In genomic region chr1:111139956-111140679, GRCh38 we compare ENCODE assay signal across 8 cellular contexts. TPM values are rescaled to one million over a fixed set of nuclear protein-coding genes. Genes with fewer than 3 reads are reported as not detected.
DNase-seq lines count a peak whose midpoint lies in the region; ATAC-seq and TF ChIP-seq lines count a peak whose summit lies in the region.

Gene CEPT1 (plus strand): TSS chr1:111140223. CDS start chr1:111147715, 7,492 bp downstream.
Gene DRAM2 (minus strand): TSS chr1:111140093. CDS start chr1:111131554, 8,539 bp downstream.

- peaks cover 21% of the 10 kb centered on the region for H3K36me3 Mint-ChIP-seq in brain

- H3K27me3 Mint-ChIP-seq in brain, result peaks cover 14% of the 10 kb centered on the region

- peak; percentile 62 for ATAC-seq in HG03066 (IDR thresholded peaks at IDR 0.05; ENCODE audit: low read depth, unreplicated experiment)
- ATAC-seq in gastrocnemius medialis, result peak; percentile 93 to 96

- DNase-seq in 8988T (peak; percentile 61), NCI-H2107 treated with DMSO at 0.1 percent for 48 hours (lab: John Stamatoyannopoulos, UW; ENCODE audit: unreplicated experiment) (peak; percentile 73), UCSD-AML1 (lab: John Stamatoyannopoulos, UW; ENCODE audit: unreplicated experiment) (peak; percentile 91), gastrocnemius medialis (peak; percentile 94)

- peak; percentile 85 for TF ChIP-seq POLR2A in GM18526 (IDR thresholded peaks at IDR 0.05; ENCODE audit: extremely low read depth, insufficient read length)
- TF ChIP-seq POLR2A in gastrocnemius medialis (IDR thresholded peaks at IDR 0.05), result peak; percentile 58 to 69

- H3K9me3 ChIP-seq in gastrocnemius medialis, result no peaks in the 10 kb centered on the region

- H3K4me1 Mint-ChIP-seq in brain, result peaks cover 59% of the 10 kb centered on the region

- intact Hi-C loops in gastrocnemius medialis (cut with DNase I; ENCODE audit: low total_unique reads), result loop anchor here (5.0 to 10.0 kb wide), 3 partner anchors 178 to 625 kb away; partner anchors contain the start of genes ATP5PB, LRIF1 and WDR77

- H3K4me3 ChIP-seq in iPS-11a (ENCODE audit: low read depth, low read length), result peak within 1 kb of the TSS; percentile 90
- H3K4me3 ChIP-seq in gastrocnemius medialis, result peak within 1 kb of the TSS; percentile 92 to 99 (median 96)

- peak within 1 kb of the TSS; percentile 96 to 100 (median 99) for H3K4me3 Mint-ChIP-seq in brain

- no peaks in the 10 kb centered on the region for H3K27me3 ChIP-seq in gastrocnemius medialis

- TF ChIP-seq CTCF in brain (conservative IDR thresholded peaks at IDR 0.05) (no peak), gastrocnemius medialis (IDR thresholded peaks at IDR 0.05 in 4 of 5, conservative IDR thresholded peaks at IDR 0.05 in 1 of 5) (no peak)

- H3K36me3 ChIP-seq in gastrocnemius medialis, result peaks cover 0 to 10% of the 10 kb centered on the region in 2 donors

- H3K27ac ChIP-seq in gastrocnemius medialis, result peak within 1 kb of the TSS; percentile 94 to 98 (median 96)

- in situ Hi-C loops in gastrocnemius medialis (cut with MboI; ENCODE audit: low sequenced_read_pairs in 4 of 4), result loop anchor here in 2 of 4 donors (25.0 kb wide), 1 partner anchor 622 kb away; the partner anchor contains the start of gene DDX20 (in 2 of the 2)

- peak within 1 kb of the TSS; percentile 97 to 99 (median 99) for H3K27ac Mint-ChIP-seq in brain

- H3K9me3 Mint-ChIP-seq in brain, result no peaks in the 10 kb centered on the region

- peaks cover 28 to 42% of the 10 kb centered on the region in 2 donors for H3K4me1 ChIP-seq in gastrocnemius medialis

RNA-seq across cellular contexts. Expression of gene CEPT1, which starts in this region (rescaled TPM):
- 18.5 TPM for polyA plus RNA-seq in brain (ENCODE audit: insufficient read depth, low read depth, low replicate concordance)
- 10 to 100 TPM in 2 of 4 donors, 1 to 10 TPM in 2; 8.2 to 14.8 (median 10.6) TPM for total RNA-seq in gastrocnemius medialis

RNA-seq across cellular contexts. Expression of gene DRAM2, which starts in this region (rescaled TPM):
- polyA plus RNA-seq in brain (ENCODE audit: insufficient read depth, low read depth, low replicate concordance), result 59.3 TPM
- total RNA-seq in gastrocnemius medialis, result 10 to 100 TPM; 28.9 to 47.1 (median 36.7) TPM

Comparison
In these comparisons a context has a peak if more than half of its experiments do, and no peak if none do; other contexts are left out.
1. Peak in every context shown above with its lines: DNase-seq, ATAC-seq, H3K4me3 ChIP-seq and H3K27ac ChIP-seq.